In genomic region chr1:198258491-198258890, GRCh38 we compare ENCODE assay signal across 10 cellular contexts.
DNase-seq lines count a peak whose midpoint lies in the region; ATAC-seq and TF ChIP-seq lines count a peak whose summit lies in the region.
"Had no signal": no experiment of that assay in that cellular context is flagged by ENCODE, and none has a peak within 500 bp of the region (broad histone marks: within the 10 kb centered on the region; RNA-seq: fewer than 3 reads in every experiment).

No MANE protein-coding gene starts in this region.

- peak; percentile 79 for ATAC-seq in activated CD4-positive, alpha-beta T cell treated with anti-CD3 and anti-CD28 coated beads for 36 hours
- ATAC-seq in HG02870 (IDR thresholded peaks at IDR 0.05; ENCODE audit: unreplicated experiment) (peak; percentile 52), aorta (ENCODE audit: low FRiP score) (no peak)

- H3K4me3 ChIP-seq in smooth muscle cell = no peak overlapping the region
- no peak overlapping the region for H3K4me3 ChIP-seq in aorta (ENCODE audit: low read length in 2 of 2)
- H3K4me3 ChIP-seq in SJCRH30 = no peak overlapping the region
- H3K4me3 ChIP-seq: tibial nerve had no signal

- H3K27me3 ChIP-seq in smooth muscle cell (ENCODE audit: low read depth) = no peaks in the 10 kb centered on the region
- no peaks in the 10 kb centered on the region for H3K27me3 ChIP-seq in aorta (ENCODE audit: control insufficient read depth in 1 of 2, insufficient read depth in 2 of 2, low read length in 1 of 2)
- H3K27me3 ChIP-seq in SJCRH30 = no peaks in the 10 kb centered on the region
- H3K27me3 ChIP-seq: tibial nerve had no signal

- peak overlapping the region; percentile 53 for H3K9ac ChIP-seq in smooth muscle cell (ENCODE audit: low read depth)

- H3K9me3 ChIP-seq in smooth muscle cell (replicated peaks; ENCODE audit: low read depth) = no peaks in the 10 kb centered on the region
- H3K9me3 ChIP-seq in aorta (ENCODE audit: control insufficient read depth, low read length) = no peaks in the 10 kb centered on the region
- no peaks in the 10 kb centered on the region for H3K9me3 ChIP-seq in SJCRH30 (replicated peaks)
- H3K9me3 ChIP-seq: tibial nerve had no signal

- intact Hi-C loops in activated CD4-positive, alpha-beta T cell treated with anti-CD3 and anti-CD28 coated beads for 36 hours (cut with DNase I, micrococcal nuclease) = loop anchor here (1.0 to 10.0 kb wide), 16 partner anchors 56 to 664 kb away; partner anchors contain the start of genes DENND1B (in 2 of the 2) and NEK7 (in 1 of the 2)
- intact Hi-C loops in activated CD4-positive, alpha-beta memory T cell treated with anti-CD3 and anti-CD28 coated beads for 36 hours (cut with micrococcal nuclease) = loop anchor here (1.0 to 10.0 kb wide), 9 partner anchors 17 to 966 kb away; partner anchors contain the start of gene DENND1B
- intact Hi-C loops in aorta (cut with DNase I) = no loop called here

- TF ChIP-seq CTCF in smooth muscle cell (IDR thresholded peaks at IDR 0.05; ENCODE audit: borderline replicate concordance, insufficient read depth, poor library complexity, severe bottlenecking) = no peak

- peaks cover 14% of the 10 kb centered on the region for H3K36me3 Mint-ChIP-seq in activated CD4-positive, alpha-beta T cell treated with anti-CD3 and anti-CD28 coated beads for 36 hours (ENCODE audit: low read depth)
- H3K36me3 Mint-ChIP-seq in activated CD4-positive, alpha-beta memory T cell treated with anti-CD3 and anti-CD28 coated beads for 36 hours = peaks cover 3% of the 10 kb centered on the region

- peaks cover 62% of the 10 kb centered on the region for H3K4me1 Mint-ChIP-seq in activated CD4-positive, alpha-beta T cell treated with anti-CD3 and anti-CD28 coated beads for 36 hours
- peaks cover 41% of the 10 kb centered on the region for H3K4me1 Mint-ChIP-seq in activated CD4-positive, alpha-beta memory T cell treated with anti-CD3 and anti-CD28 coated beads for 36 hours (ENCODE audit: low read depth)

- H3K36me3 ChIP-seq in smooth muscle cell (ENCODE audit: low read depth) (peaks cover 3% of the 10 kb centered on the region), aorta (ENCODE audit: control insufficient read depth in 1 of 2, insufficient read depth in 2 of 2, low read length in 1 of 2) (no peaks in the 10 kb centered on the region), SJCRH30 (no peaks in the 10 kb centered on the region)
- H3K36me3 ChIP-seq: tibial nerve had no signal

- peak overlapping the region; percentile 21 for H3K4me3 Mint-ChIP-seq in activated CD4-positive, alpha-beta T cell treated with anti-CD3 and anti-CD28 coated beads for 36 hours
- no peak overlapping the region for H3K4me3 Mint-ChIP-seq in activated CD4-positive, alpha-beta memory T cell treated with anti-CD3 and anti-CD28 coated beads for 36 hours
- H3K4me3 Mint-ChIP-seq: B cell had no signal

- peaks cover 2% of the 10 kb centered on the region for H3K27me3 Mint-ChIP-seq in activated CD4-positive, alpha-beta T cell treated with anti-CD3 and anti-CD28 coated beads for 36 hours
- H3K27me3 Mint-ChIP-seq in activated CD4-positive, alpha-beta memory T cell treated with anti-CD3 and anti-CD28 coated beads for 36 hours = no peaks in the 10 kb centered on the region
- H3K27me3 Mint-ChIP-seq: B cell had no signal

- H2AFZ ChIP-seq in smooth muscle cell (ENCODE audit: low read depth) = no peak overlapping the region

- H3K4me1 ChIP-seq in smooth muscle cell (ENCODE audit: low read depth) (peaks cover 15% of the 10 kb centered on the region), aorta (ENCODE audit: control insufficient read depth in 1 of 2, insufficient read depth in 2 of 2, low read length in 2 of 2) (peaks cover 2% of the 10 kb centered on the region in 2 donors), SJCRH30 (no peaks in the 10 kb centered on the region)

- peak overlapping the region; percentile 56 for H3K27ac Mint-ChIP-seq in activated CD4-positive, alpha-beta T cell treated with anti-CD3 and anti-CD28 coated beads for 36 hours
- peak overlapping the region; percentile 51 for H3K27ac Mint-ChIP-seq in activated CD4-positive, alpha-beta memory T cell treated with anti-CD3 and anti-CD28 coated beads for 36 hours
- H3K27ac Mint-ChIP-seq: B cell had no signal

- peaks cover 40% of the 10 kb centered on the region for H3K79me2 ChIP-seq in smooth muscle cell (ENCODE audit: low read depth)

- H3K4me2 ChIP-seq in smooth muscle cell = peak overlapping the region; percentile 62

- H3K9me3 Mint-ChIP-seq in activated CD4-positive, alpha-beta T cell treated with anti-CD3 and anti-CD28 coated beads for 36 hours (ENCODE audit: low read depth) = peaks cover 2% of the 10 kb centered on the region
- no peaks in the 10 kb centered on the region for H3K9me3 Mint-ChIP-seq in activated CD4-positive, alpha-beta memory T cell treated with anti-CD3 and anti-CD28 coated beads for 36 hours

- H3F3A ChIP-seq in smooth muscle cell (ENCODE audit: low read depth) = peaks cover 15% of the 10 kb centered on the region

- CTCF ChIA-PET in activated CD4-positive, alpha-beta T cell treated with anti-CD3 and anti-CD28 coated beads for 36 hours (lab: Charles Lee) = interaction anchor here (1.0 to 1.7 kb wide), 4 partner anchors 31 to 172 kb away, joined by 3 to 9 read pairs (median 5); no protein-coding TSS in a partner anchor
- CTCF ChIA-PET in activated CD4-positive, alpha-beta memory T cell treated with anti-CD3 and anti-CD28 coated beads for 36 hours (lab: Charles Lee) = interaction anchor here (0.6 to 1.2 kb wide), 4 partner anchors 66 to 427 kb away, joined by 3 to 5 read pairs (median 4); no protein-coding TSS in a partner anchor

- POLR2A ChIA-PET in activated CD4-positive, alpha-beta T cell treated with anti-CD3 and anti-CD28 coated beads for 36 hours (lab: Charles Lee) = no interaction called here
- POLR2A ChIA-PET in activated CD4-positive, alpha-beta memory T cell treated with anti-CD3 and anti-CD28 coated beads for 36 hours (lab: Charles Lee) = interaction anchor here (1.0 to 1.3 kb wide), 2 partner anchors 102 to 105 kb away, joined by 3 to 4 read pairs; partner anchors contain the start of gene NEK7

- H4K20me1 ChIP-seq in smooth muscle cell (ENCODE audit: low read depth) = peaks cover 10% of the 10 kb centered on the region

- DNase-seq in activated CD4-positive, alpha-beta T cell treated with anti-CD3 and anti-CD28 coated beads for 36 hours = no peak
- no peak for DNase-seq in activated CD4-positive, alpha-beta T cell treated with anti-CD3 and anti-CD28 coated beads for 48 hours
- no peak for DNase-seq in activated CD4-positive, alpha-beta memory T cell treated with anti-CD3 and anti-CD28 coated beads for 36 hours
- DNase-seq in smooth muscle cell (lab: John Stamatoyannopoulos, UW; ENCODE audit: unreplicated experiment) = no peak
- DNase-seq in aorta = no peak
- DNase-seq in NCI-H1092 (lab: John Stamatoyannopoulos, UW) = no peak
- DNase-seq in SJCRH30 = no peak

- peak overlapping the region; percentile 92 for H3K27ac ChIP-seq in smooth muscle cell (ENCODE audit: low read depth)
- H3K27ac ChIP-seq in aorta (ENCODE audit: low read depth in 1 of 2, low read length in 2 of 2) = no peak overlapping the region
- H3K27ac ChIP-seq in SJCRH30 = no peak overlapping the region
- H3K27ac ChIP-seq: tibial nerve had no signal

Comparison
In these comparisons a context has a peak if more than half of its experiments do, and no peak if none do; other contexts are left out.
1. intact Hi-C loops: an anchor here in activated CD4-positive, alpha-beta T cell treated with anti-CD3 and anti-CD28 coated beads for 36 hours (1.0 to 10.0 kb wide) and activated CD4-positive, alpha-beta memory T cell treated with anti-CD3 and anti-CD28 coated beads for 36 hours (1.0 to 10.0 kb wide); none called in aorta.